Comparison of ENCODE assay signal across 19 cellular contexts in the genomic region with DNA sequence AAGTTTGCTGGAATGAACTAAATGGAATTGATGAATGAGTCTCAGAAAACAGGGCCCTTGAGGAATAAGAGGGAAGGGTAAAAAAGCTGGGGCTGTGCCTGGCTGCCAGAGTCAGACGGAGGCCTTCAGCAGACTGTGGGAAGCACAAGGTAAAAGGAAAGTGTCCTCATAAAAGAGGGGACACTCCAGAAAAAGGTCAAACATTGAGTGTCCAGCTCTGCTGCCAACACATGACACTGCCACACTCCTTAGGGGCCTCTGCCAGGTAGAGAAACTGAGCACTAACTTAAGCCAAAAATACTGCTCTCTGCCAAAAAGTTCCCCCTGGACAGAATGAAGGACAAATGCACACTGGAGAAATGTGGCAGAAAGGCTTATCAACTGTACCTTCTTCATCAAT. TPM values are rescaled to one million over a fixed set of nuclear protein-coding genes. Genes with fewer than 3 reads are reported as not detected.
DNase-seq lines count a peak whose midpoint lies in the region; ATAC-seq and TF ChIP-seq lines count a peak whose summit lies in the region.
"Had no signal": no experiment of that assay in that cellular context is flagged by ENCODE, and none has a peak within 500 bp of the region (broad histone marks: within the 10 kb centered on the region; RNA-seq: fewer than 3 reads in every experiment).

No MANE protein-coding gene starts in this region.

- CTCF ChIA-PET in Calu3 (lab: Charles Lee): interaction anchor here (0.8 kb wide), 1 partner anchor 42 kb away, joined by 3 read pairs; no protein-coding TSS in a partner anchor

- H2AFZ ChIP-seq in osteoblast (ENCODE audit: low read length): peak overlapping the region; percentile 16
- H2AFZ ChIP-seq: GM23338 had no signal

- H4K20me1 ChIP-seq in osteoblast (ENCODE audit: insufficient read depth, low read length): no peaks in the 10 kb centered on the region

- no peak overlapping the region for H3K4me3 ChIP-seq in osteoblast (ENCODE audit: insufficient read depth, low read length)
- H3K4me3 ChIP-seq: coronary artery, GM23338, lower lobe of right lung had no signal

- peak overlapping the region; percentile 23 for H3K27ac Mint-ChIP-seq in Calu3 (ENCODE audit: unreplicated experiment)
- H3K27ac Mint-ChIP-seq: activated naive CD8-positive, alpha-beta T cell treated with anti-CD3 and anti-CD28 coated beads, Interleukin-2, amount 10 ng/mL, durations not matched to agents 7 days and 5 days; GM23338 had no signal

- H3K27me3 ChIP-seq in osteoblast (ENCODE audit: insufficient read depth, low read length): no peaks in the 10 kb centered on the region
- H3K27me3 ChIP-seq: brain microvascular endothelial cell had no signal

- peak overlapping the region; percentile 36 for H3K27ac ChIP-seq in osteoblast (ENCODE audit: low read depth, low read length)
- H3K27ac ChIP-seq: lower lobe of right lung had no signal

- ATAC-seq in SK-N-SH treated with all-trans-retinoic acid at 6 μM for 48 hours (peak; percentile 16), HG03139 (IDR thresholded peaks at IDR 0.05; ENCODE audit: unreplicated experiment) (no peak), HG02938 (IDR thresholded peaks at IDR 0.05; ENCODE audit: unreplicated experiment) (no peak)
- ATAC-seq: GM23338, HepG2, lower lobe of right lung had no signal

- intact Hi-C loops in Calu3 (cut with micrococcal nuclease; ENCODE audit: unreplicated experiment): no loop called here

- H3K4me1 ChIP-seq in osteoblast (ENCODE audit: insufficient read depth, low read length): peaks cover 25% of the 10 kb centered on the region
- H3K4me1 ChIP-seq: lower lobe of right lung had no signal

- peak overlapping the region; percentile 35 for H3K4me2 ChIP-seq in osteoblast (ENCODE audit: insufficient read depth, low read length)
- H3K4me2 ChIP-seq: GM23338 had no signal

- peaks cover 5% of the 10 kb centered on the region for H3K36me3 ChIP-seq in osteoblast (ENCODE audit: insufficient read depth, low read length)
- H3K36me3 ChIP-seq: brain microvascular endothelial cell, lower lobe of right lung had no signal

- no peaks in the 10 kb centered on the region for H3K27me3 Mint-ChIP-seq in Calu3 (ENCODE audit: unreplicated experiment)

- TF ChIP-seq CTCF in Calu3 (IDR thresholded peaks at IDR 0.05; ENCODE audit: unreplicated experiment) (no peak), osteoblast (IDR thresholded peaks at IDR 0.05; ENCODE audit: extremely low read depth, low read depth, low read length) (no peak)

- DNase-seq in Calu3 (no peak), globus pallidus (ENCODE audit: low spot score) (peak; percentile 29), osteoblast (ENCODE audit: insufficient read length, low spot score, missing footprints) (peak; percentile 14), NCI-H187 treated with DMSO at 0.1 percent for 48 hours (lab: John Stamatoyannopoulos, UW) (no peak), NCI-H2107 treated with DMSO at 0.1 percent for 48 hours (lab: John Stamatoyannopoulos, UW; ENCODE audit: unreplicated experiment) (no peak)
- DNase-seq: activated CD4-positive, alpha-beta T cell treated with anti-CD3 and anti-CD28 coated beads, Interleukin-2, amount 50 U/mL, for 48 hours; activated CD4-positive, CD25-positive, alpha-beta regulatory T cell; activated effector memory CD4-positive, alpha-beta T cell treated with Interleukin-2 at 50 U/mL for 16 hours; activated naive CD8-positive, alpha-beta T cell treated with anti-CD3 and anti-CD28 coated beads, Interleukin-2, amount 10 ng/mL, durations not matched to agents 7 days and 5 days; lower lobe of right lung; occipital lobe; T-helper 9 cell had no signal

- BruUV-seq in Calu3 (replicated peaks; lab: Mats Ljungman, UMichigan): no TSS peak

- no peaks in the 10 kb centered on the region for H3K9me3 Mint-ChIP-seq in Calu3 (ENCODE audit: low read depth, unreplicated experiment)

- no peaks in the 10 kb centered on the region for H3K9me3 ChIP-seq in osteoblast (ENCODE audit: low read depth, low read length)
- H3K9me3 ChIP-seq: lower lobe of right lung had no signal

- H3K36me3 Mint-ChIP-seq in Calu3 (ENCODE audit: insufficient read depth, unreplicated experiment): no peaks in the 10 kb centered on the region
- H3K36me3 Mint-ChIP-seq: activated naive CD8-positive, alpha-beta T cell treated with anti-CD3 and anti-CD28 coated beads, Interleukin-2, amount 10 ng/mL, durations not matched to agents 7 days and 5 days had no signal

- no peaks in the 10 kb centered on the region for H3K79me2 ChIP-seq in osteoblast (ENCODE audit: insufficient read depth, low read length)

- H3K4me3 Mint-ChIP-seq in Calu3 (ENCODE audit: low read depth, unreplicated experiment): no peak overlapping the region
- H3K4me3 Mint-ChIP-seq: activated naive CD8-positive, alpha-beta T cell treated with anti-CD3 and anti-CD28 coated beads, Interleukin-2, amount 10 ng/mL, durations not matched to agents 7 days and 5 days; GM23338 had no signal

- peaks cover 34% of the 10 kb centered on the region for H3K4me1 Mint-ChIP-seq in Calu3 (ENCODE audit: low read depth, unreplicated experiment)
- H3K4me1 Mint-ChIP-seq: activated naive CD8-positive, alpha-beta T cell treated with anti-CD3 and anti-CD28 coated beads, Interleukin-2, amount 10 ng/mL, durations not matched to agents 7 days and 5 days; GM23338 had no signal

TF ChIP-seq in SK-N-SH treated with all-trans-retinoic acid at 6 μM for 48 hours, 23 proteins besides CTCF, POLR2A, EP300 and RAD21:
- TF ChIP-seq ZNF565 (CRISPR knock-in tag; conservative IDR thresholded peaks at IDR 0.05; ENCODE audit: low read depth): no peak

RNA-seq across cellular contexts. Expression of gene GLT8D2, which starts 39.2 kb away (rescaled TPM):
- total RNA-seq in Calu3 (2022) (not detected in 2 replicates), osteoblast (52.5 and 62.2 TPM in 2 replicates)
- total RNA-seq: activated naive CD8-positive, alpha-beta T cell treated with anti-CD3 and anti-CD28 coated beads, Interleukin-2, amount 10 ng/mL, durations not matched to agents 7 days and 5 days; HepG2 had no signal

RNA-seq across cellular contexts. Expression of gene TDG, which starts 45.1 kb away (rescaled TPM):
- total RNA-seq in Calu3 (2022) (33.5 and 35.3 TPM in 2 replicates), osteoblast (20.9 and 23.2 TPM in 2 replicates)

RNA-seq across cellular contexts. Expression of gene HCFC2, which starts 53.5 kb away (rescaled TPM):
- 7.8 and 9.4 TPM in 2 replicates for total RNA-seq in Calu3 (2022)
- 25.7 and 27.7 TPM in 2 replicates for total RNA-seq in osteoblast

Comparison
In these comparisons a context has a peak if more than half of its experiments do, and no peak if none do; other contexts are left out.
1. DNase-seq: peak in globus pallidus (single experiment) and osteoblast (single experiment); none in Calu3 (single experiment), NCI-H187 treated with DMSO at 0.1 percent for 48 hours (single experiment) and NCI-H2107 treated with DMSO at 0.1 percent for 48 hours (single experiment).
2. RNA of gene GLT8D2, which starts 39.2 kb away (total RNA-seq): 52.5 to 62.2 TPM in osteoblast; not detected in Calu3; every median in the first group is over 10 times any median in the second.